Comparison of ENCODE assay signal across 1 cellular context in the genomic region with DNA sequence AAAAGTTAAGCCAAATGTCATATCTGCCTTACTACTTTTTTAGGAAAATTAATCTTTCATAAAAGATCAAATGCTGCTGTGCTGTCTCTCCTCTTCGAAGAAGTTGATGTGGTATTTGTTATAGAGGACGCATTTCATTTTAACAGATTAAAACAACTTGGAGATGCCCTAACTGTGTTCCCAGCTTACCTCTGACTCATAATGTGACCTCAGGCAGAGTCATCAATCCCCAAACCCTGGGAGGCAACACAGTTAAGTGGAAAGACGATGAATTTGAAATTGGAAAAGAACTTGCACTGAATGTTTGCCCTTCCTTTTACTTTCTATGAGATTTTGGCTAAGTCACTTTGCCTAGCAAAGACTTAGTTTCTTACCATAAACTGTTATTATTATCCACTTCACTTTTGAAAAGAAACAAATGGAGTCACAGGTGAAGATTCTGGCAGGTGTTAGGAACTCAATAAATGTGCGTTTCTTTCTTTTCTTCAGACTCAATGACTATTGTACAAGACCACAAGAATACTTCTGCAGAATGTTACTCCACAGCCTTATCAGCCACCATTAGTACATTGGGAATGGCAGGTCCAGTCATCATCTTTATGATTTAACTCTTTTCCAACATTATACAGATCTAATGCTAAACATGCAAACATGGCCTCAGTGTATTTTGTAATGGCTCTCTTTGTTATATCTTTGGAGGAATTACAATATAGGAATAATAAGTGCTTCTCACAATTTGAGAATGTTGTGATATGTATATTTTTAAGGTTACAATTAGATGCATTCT.
TF ChIP-seq lines count a peak whose summit lies in the region.

No MANE protein-coding gene starts in this region.

TF ChIP-seq in GM23338, 12 proteins besides CTCF, POLR2A, EP300 and RAD21:
- TF ChIP-seq, protein P1, sequence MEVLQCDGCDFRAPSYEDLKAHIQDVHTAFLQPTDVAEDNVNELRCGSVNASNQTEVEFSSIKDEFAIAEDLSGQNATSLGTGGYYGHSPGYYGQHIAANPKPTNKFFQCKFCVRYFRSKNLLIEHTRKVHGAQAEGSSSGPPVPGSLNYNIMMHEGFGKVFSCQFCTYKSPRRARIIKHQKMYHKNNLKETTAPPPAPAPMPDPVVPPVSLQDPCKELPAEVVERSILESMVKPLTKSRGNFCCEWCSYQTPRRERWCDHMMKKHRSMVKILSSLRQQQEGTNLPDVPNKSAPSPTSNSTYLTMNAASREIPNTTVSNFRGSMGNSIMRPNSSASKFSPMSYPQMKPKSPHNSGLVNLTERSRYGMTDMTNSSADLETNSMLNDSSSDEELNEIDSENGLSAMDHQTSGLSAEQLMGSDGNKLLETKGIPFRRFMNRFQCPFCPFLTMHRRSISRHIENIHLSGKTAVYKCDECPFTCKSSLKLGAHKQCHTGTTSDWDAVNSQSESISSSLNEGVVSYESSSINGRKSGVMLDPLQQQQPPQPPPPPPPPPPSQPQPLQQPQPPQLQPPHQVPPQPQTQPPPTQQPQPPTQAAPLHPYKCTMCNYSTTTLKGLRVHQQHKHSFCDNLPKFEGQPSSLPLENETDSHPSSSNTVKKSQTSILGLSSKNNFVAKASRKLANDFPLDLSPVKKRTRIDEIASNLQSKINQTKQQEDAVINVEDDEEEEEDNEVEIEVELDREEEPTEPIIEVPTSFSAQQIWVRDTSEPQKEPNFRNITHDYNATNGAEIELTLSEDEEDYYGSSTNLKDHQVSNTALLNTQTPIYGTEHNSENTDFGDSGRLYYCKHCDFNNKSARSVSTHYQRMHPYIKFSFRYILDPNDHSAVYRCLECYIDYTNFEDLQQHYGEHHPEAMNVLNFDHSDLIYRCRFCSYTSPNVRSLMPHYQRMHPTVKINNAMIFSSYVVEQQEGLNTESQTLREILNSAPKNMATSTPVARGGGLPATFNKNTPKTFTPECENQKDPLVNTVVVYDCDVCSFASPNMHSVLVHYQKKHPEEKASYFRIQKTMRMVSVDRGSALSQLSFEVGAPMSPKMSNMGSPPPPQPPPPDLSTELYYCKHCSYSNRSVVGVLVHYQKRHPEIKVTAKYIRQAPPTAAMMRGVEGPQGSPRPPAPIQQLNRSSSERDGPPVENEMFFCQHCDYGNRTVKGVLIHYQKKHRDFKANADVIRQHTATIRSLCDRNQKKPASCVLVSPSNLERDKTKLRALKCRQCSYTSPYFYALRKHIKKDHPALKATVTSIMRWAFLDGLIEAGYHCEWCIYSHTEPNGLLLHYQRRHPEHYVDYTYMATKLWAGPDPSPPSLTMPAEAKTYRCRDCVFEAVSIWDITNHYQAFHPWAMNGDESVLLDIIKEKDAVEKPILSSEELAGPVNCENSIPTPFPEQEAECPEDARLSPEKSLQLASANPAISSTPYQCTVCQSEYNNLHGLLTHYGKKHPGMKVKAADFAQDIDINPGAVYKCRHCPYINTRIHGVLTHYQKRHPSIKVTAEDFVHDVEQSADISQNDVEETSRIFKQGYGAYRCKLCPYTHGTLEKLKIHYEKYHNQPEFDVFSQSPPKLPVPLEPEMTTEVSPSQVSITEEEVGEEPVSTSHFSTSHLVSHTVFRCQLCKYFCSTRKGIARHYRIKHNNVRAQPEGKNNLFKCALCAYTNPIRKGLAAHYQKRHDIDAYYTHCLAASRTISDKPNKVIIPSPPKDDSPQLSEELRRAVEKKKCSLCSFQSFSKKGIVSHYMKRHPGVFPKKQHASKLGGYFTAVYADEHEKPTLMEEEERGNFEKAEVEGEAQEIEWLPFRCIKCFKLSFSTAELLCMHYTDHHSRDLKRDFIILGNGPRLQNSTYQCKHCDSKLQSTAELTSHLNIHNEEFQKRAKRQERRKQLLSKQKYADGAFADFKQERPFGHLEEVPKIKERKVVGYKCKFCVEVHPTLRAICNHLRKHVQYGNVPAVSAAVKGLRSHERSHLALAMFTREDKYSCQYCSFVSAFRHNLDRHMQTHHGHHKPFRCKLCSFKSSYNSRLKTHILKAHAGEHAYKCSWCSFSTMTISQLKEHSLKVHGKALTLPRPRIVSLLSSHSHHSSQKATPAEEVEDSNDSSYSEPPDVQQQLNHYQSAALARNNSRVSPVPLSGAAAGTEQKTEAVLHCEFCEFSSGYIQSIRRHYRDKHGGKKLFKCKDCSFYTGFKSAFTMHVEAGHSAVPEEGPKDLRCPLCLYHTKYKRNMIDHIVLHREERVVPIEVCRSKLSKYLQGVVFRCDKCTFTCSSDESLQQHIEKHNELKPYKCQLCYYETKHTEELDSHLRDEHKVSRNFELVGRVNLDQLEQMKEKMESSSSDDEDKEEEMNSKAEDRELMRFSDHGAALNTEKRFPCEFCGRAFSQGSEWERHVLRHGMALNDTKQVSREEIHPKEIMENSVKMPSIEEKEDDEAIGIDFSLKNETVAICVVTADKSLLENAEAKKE (CRISPR knock-in tag; IDR thresholded peaks at IDR 0.05), result no peak
- TF ChIP-seq JUNB (IDR thresholded peaks at IDR 0.05; ENCODE audit: unreplicated experiment) (no peak), POLR2AphosphoS5 (IDR thresholded peaks at IDR 0.05; ENCODE audit: low read depth) (no peak), NANOG (IDR thresholded peaks at IDR 0.05; ENCODE audit: borderline replicate concordance) (no peak), ZNF331 (CRISPR knock-in tag; IDR thresholded peaks at IDR 0.05; ENCODE audit: low read depth) (no peak), ZNF114 (CRISPR knock-in tag; IDR thresholded peaks at IDR 0.05) (no peak)
- TF ChIP-seq, protein P2, sequence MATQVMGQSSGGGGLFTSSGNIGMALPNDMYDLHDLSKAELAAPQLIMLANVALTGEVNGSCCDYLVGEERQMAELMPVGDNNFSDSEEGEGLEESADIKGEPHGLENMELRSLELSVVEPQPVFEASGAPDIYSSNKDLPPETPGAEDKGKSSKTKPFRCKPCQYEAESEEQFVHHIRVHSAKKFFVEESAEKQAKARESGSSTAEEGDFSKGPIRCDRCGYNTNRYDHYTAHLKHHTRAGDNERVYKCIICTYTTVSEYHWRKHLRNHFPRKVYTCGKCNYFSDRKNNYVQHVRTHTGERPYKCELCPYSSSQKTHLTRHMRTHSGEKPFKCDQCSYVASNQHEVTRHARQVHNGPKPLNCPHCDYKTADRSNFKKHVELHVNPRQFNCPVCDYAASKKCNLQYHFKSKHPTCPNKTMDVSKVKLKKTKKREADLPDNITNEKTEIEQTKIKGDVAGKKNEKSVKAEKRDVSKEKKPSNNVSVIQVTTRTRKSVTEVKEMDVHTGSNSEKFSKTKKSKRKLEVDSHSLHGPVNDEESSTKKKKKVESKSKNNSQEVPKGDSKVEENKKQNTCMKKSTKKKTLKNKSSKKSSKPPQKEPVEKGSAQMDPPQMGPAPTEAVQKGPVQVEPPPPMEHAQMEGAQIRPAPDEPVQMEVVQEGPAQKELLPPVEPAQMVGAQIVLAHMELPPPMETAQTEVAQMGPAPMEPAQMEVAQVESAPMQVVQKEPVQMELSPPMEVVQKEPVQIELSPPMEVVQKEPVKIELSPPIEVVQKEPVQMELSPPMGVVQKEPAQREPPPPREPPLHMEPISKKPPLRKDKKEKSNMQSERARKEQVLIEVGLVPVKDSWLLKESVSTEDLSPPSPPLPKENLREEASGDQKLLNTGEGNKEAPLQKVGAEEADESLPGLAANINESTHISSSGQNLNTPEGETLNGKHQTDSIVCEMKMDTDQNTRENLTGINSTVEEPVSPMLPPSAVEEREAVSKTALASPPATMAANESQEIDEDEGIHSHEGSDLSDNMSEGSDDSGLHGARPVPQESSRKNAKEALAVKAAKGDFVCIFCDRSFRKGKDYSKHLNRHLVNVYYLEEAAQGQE (IDR thresholded peaks at IDR 0.05; ENCODE audit: unreplicated experiment), result no peak
TF ChIP-seq in GM23338: peak in this region for 0.
